9 cellular contexts compared by ENCODE assay signal in genomic region chr22:39300198-39300830, GRCh38. TPM values are rescaled to one million over a fixed set of nuclear protein-coding genes. Genes with fewer than 3 reads are reported as not detected.
A peak's percentile ranks its signal among the peaks of the same experiment; 100 is the strongest.
DNase-seq lines count a peak whose midpoint lies in the region; ATAC-seq and TF ChIP-seq lines count a peak whose summit lies in the region.
"Had no signal": no experiment of that assay in that cellular context is flagged by ENCODE, and none has a peak within 500 bp of the region (broad histone marks: within the 10 kb centered on the region; RNA-seq: fewer than 3 reads in every experiment).

No MANE protein-coding gene starts in this region.

- no peaks in the 10 kb centered on the region; the same call in 1 of the 3 replicates for H3K36me3 Mint-ChIP-seq in GM23338 (ENCODE audit: low read depth)

- no peaks in the 10 kb centered on the region for H3K9me2 ChIP-seq in GM23338 (ENCODE audit: insufficient read depth)

- no peaks in the 10 kb centered on the region for H3K79me2 ChIP-seq in GM23338 (replicated peaks; ENCODE audit: insufficient read depth)

- no peak for TF ChIP-seq CTCF in GM23338 (conservative IDR thresholded peaks at IDR 0.05; ENCODE audit: low read depth in 2 of 2)

- peaks cover 12% of the 10 kb centered on the region for H3K27me3 Mint-ChIP-seq in GM23338 (ENCODE audit: insufficient read depth, low read depth, poor library complexity)

- H3K27ac Mint-ChIP-seq in GM23338 = 0 out of 2 replicates have a peak overlapping the region, but pooled peaks have one; percentile 53

- H3K27me3 ChIP-seq in GM23338 (ENCODE audit: insufficient read depth) = no peaks in the 10 kb centered on the region

- H4K20me1 ChIP-seq in GM23338 (replicated peaks; ENCODE audit: insufficient read depth) = no peaks in the 10 kb centered on the region

- H3K36me3 ChIP-seq in GM23338 (ENCODE audit: insufficient read depth) = no peaks in the 10 kb centered on the region

- H3F3A ChIP-seq in GM23338 (replicated peaks; ENCODE audit: low read depth) = 0 out of 2 replicates have a peak, but pooled peaks cover 6% of the 10 kb centered on the region

- peaks cover 18% of the 10 kb centered on the region; the same call in 1 of the 2 replicates for H3K4me1 ChIP-seq in GM23338 (ENCODE audit: insufficient read depth)

- H3K4me1 Mint-ChIP-seq in GM23338 = peaks cover 26% of the 10 kb centered on the region

- H3K4me3 ChIP-seq in GM23338 (no peak overlapping the region), skin epidermis (no peak overlapping the region)

- no peak overlapping the region for H3K4me3 Mint-ChIP-seq in GM23338

- peak; percentile 60 for DNase-seq in GM23338 (ENCODE audit: low spot score)
- DNase-seq in UCSD-AML1 (lab: John Stamatoyannopoulos, UW; ENCODE audit: unreplicated experiment) = peak; percentile 48
- DNase-seq in islet precursor cell = peak; percentile 93
- no peak for DNase-seq in stimulated activated CD4-positive, alpha-beta T cell treated with anti-CD3 and anti-CD28 coated beads, Interleukin-4, amount 100 ng/mL, for 1 hour
- DNase-seq in NCI-H524 (lab: John Stamatoyannopoulos, UW) = no peak
- DNase-seq: NCI-H526 had no signal

- ATAC-seq in GM23338 (peak; percentile 44), HG02852 (IDR thresholded peaks at IDR 0.05; ENCODE audit: unreplicated experiment) (no peak), GM19023 (IDR thresholded peaks at IDR 0.05; ENCODE audit: unreplicated experiment) (no peak)

- H3K9me3 Mint-ChIP-seq in GM23338 = peaks cover 9% of the 10 kb centered on the region; the same call in 2 of the 3 replicates

- H3K4me2 ChIP-seq in GM23338 = peak overlapping the region; percentile 58; the same call in 1 of the 2 replicates

- H3K27ac ChIP-seq in GM23338 (ENCODE audit: low read depth) (0 out of 2 replicates have a peak overlapping the region, but pooled peaks have one; percentile 48), skin epidermis (peak overlapping the region in 14 of 21 experiments; percentile 5 to 75 (median 36))

- H2AFZ ChIP-seq in GM23338 = peak overlapping the region; percentile 87

TF ChIP-seq in GM23338, 12 proteins besides CTCF, POLR2A, EP300 and RAD21 (continues in another document):
- no peak for TF ChIP-seq ZNF331 (CRISPR knock-in tag; IDR thresholded peaks at IDR 0.05; ENCODE audit: low read depth)
- no peak for TF ChIP-seq ZNF114 (CRISPR knock-in tag; IDR thresholded peaks at IDR 0.05)
- no peak for TF ChIP-seq EZH2phosphoT487 (IDR thresholded peaks at IDR 0.05; ENCODE audit: unreplicated experiment)
- no peak for TF ChIP-seq REST (IDR thresholded peaks at IDR 0.05; ENCODE audit: unreplicated experiment)
- no peak for TF ChIP-seq JUNB (IDR thresholded peaks at IDR 0.05; ENCODE audit: unreplicated experiment)
- TF ChIP-seq CREB1 (CRISPR knock-in tag; IDR thresholded peaks at IDR 0.05; ENCODE audit: low read depth) = no peak
- TF ChIP-seq POLR2AphosphoS5 (IDR thresholded peaks at IDR 0.05; ENCODE audit: low read depth) = no peak
- no peak for TF ChIP-seq ETS1 (IDR thresholded peaks at IDR 0.05)
- no peak for TF ChIP-seq ZNF462 (CRISPR knock-in tag; IDR thresholded peaks at IDR 0.05)

RNA-seq across cellular contexts. Expression of gene RPL3, which starts 19.1 kb away (rescaled TPM):
- 2,755 and 3,244 TPM in 2 replicates for total RNA-seq in GM23338 (2014; rRNA removed; shearing (Covaris generic))
- polyA plus RNA-seq in GM23338 (2016; fragmentation: Nextera tagmentation; extraction: Ambion mirVana) = 1,846 and 1,983 TPM in 2 replicates

RNA-seq across cellular contexts. Expression of gene SYNGR1, which starts 49.5 kb away (rescaled TPM):
- total RNA-seq in GM23338 (2014; rRNA removed; shearing (Covaris generic)) = 12.3 and 30.9 TPM in 2 replicates
- 37.0 and 37.7 TPM in 2 replicates for polyA plus RNA-seq in GM23338 (2016; fragmentation: Nextera tagmentation; extraction: Ambion mirVana)

RNA-seq across cellular contexts. Expression of gene PDGFB, which starts 55.5 kb away (rescaled TPM):
- 5.2 and 8.0 TPM in 2 replicates for total RNA-seq in GM23338 (2014; rRNA removed; shearing (Covaris generic))
- polyA plus RNA-seq in GM23338 (2016; fragmentation: Nextera tagmentation; extraction: Ambion mirVana) = 1.9 and 2.2 TPM in 2 replicates

Comparison
In these comparisons a context has a peak if more than half of its experiments do, and no peak if none do; other contexts are left out.
1. DNase-seq: peak in GM23338 (single experiment), UCSD-AML1 (single experiment) and islet precursor cell (single experiment); none in stimulated activated CD4-positive, alpha-beta T cell treated with anti-CD3 and anti-CD28 coated beads, Interleukin-4, amount 100 ng/mL, for 1 hour (single experiment) and NCI-H524 (0 of 2).